In the genomic region with DNA sequence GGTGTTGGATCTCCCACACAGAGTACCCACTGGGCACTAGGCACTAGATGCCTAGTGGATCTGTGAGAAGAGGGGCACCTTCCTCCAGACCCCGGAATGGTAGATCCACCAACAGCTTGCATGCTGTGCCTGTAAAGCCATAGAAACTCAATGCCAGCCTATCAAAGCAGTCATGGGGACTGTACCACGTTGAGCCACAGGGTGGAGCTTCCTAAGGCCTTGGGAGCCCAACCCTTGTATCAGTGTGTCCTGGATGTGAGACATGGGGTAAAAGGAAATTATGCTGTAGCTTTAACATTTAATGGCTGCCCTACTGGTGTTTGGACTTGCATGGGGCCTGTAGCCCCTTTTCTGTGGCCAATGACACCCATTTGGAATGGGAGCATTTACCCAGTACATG, we compare ENCODE assay signal across 1 cellular context.
TF ChIP-seq lines count a peak whose summit lies in the region.

No MANE protein-coding gene starts in this region.

TF ChIP-seq in HepG2, 621 proteins besides CTCF, POLR2A, EP300 and RAD21:
- TF ChIP-seq PHF20 (CRISPR knock-in tag; IDR thresholded peaks at IDR 0.05): no peak
- TF ChIP-seq, protein P1, sequence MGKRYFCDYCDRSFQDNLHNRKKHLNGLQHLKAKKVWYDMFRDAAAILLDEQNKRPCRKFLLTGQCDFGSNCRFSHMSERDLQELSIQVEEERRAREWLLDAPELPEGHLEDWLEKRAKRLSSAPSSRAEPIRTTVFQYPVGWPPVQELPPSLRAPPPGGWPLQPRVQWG (CRISPR knock-in tag; IDR thresholded peaks at IDR 0.05; ENCODE audit: borderline replicate concordance, low read depth): no peak
- TF ChIP-seq, protein P2, sequence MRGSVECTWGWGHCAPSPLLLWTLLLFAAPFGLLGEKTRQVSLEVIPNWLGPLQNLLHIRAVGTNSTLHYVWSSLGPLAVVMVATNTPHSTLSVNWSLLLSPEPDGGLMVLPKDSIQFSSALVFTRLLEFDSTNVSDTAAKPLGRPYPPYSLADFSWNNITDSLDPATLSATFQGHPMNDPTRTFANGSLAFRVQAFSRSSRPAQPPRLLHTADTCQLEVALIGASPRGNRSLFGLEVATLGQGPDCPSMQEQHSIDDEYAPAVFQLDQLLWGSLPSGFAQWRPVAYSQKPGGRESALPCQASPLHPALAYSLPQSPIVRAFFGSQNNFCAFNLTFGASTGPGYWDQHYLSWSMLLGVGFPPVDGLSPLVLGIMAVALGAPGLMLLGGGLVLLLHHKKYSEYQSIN (CRISPR knock-in tag; IDR thresholded peaks at IDR 0.05; ENCODE audit: borderline replicate concordance): no peak
- TF ChIP-seq, protein P3, sequence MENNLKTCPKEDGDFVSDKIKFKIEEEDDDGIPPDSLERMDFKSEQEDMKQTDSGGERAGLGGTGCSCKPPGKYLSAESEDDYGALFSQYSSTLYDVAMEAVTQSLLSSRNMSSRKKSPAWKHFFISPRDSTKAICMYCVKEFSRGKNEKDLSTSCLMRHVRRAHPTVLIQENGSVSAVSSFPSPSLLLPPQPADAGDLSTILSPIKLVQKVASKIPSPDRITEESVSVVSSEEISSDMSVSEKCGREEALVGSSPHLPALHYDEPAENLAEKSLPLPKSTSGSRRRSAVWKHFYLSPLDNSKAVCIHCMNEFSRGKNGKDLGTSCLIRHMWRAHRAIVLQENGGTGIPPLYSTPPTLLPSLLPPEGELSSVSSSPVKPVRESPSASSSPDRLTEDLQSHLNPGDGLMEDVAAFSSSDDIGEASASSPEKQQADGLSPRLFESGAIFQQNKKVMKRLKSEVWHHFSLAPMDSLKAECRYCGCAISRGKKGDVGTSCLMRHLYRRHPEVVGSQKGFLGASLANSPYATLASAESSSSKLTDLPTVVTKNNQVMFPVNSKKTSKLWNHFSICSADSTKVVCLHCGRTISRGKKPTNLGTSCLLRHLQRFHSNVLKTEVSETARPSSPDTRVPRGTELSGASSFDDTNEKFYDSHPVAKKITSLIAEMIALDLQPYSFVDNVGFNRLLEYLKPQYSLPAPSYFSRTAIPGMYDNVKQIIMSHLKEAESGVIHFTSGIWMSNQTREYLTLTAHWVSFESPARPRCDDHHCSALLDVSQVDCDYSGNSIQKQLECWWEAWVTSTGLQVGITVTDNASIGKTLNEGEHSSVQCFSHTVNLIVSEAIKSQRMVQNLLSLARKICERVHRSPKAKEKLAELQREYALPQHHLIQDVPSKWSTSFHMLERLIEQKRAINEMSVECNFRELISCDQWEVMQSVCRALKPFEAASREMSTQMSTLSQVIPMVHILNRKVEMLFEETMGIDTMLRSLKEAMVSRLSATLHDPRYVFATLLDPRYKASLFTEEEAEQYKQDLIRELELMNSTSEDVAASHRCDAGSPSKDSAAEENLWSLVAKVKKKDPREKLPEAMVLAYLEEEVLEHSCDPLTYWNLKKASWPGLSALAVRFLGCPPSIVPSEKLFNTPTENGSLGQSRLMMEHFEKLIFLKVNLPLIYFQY (CRISPR knock-in tag; IDR thresholded peaks at IDR 0.05; ENCODE audit: borderline replicate concordance): no peak
